Comparison of ENCODE assay signal across 29 cellular contexts in the genomic region with DNA sequence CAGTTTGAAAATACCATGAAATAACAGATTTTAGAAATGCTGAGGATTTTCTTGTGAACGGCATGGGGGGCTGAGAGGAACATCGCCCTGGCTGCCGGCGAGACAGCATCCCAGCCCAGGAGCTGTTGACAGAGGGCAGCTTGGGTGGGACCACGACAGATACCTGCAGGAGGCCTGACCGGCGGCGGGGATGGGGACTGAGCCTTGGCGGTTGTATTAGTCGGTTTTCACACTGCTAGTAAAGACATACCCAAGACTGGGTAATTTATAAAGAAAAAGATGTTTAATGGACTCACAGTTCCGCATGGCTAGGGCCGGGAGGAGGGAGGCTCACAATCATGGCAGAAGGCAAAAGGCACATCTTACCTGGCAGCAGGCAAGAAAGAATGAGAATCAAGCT.
"Had no signal": no experiment of that assay in that cellular context is flagged by ENCODE, and none has a peak within 500 bp of the region (broad histone marks: within the 10 kb centered on the region; RNA-seq: fewer than 3 reads in every experiment).

No MANE protein-coding gene starts in this region.

- H3K36me3 ChIP-seq: colonic mucosa, esophagus muscularis mucosa, gastroesophageal sphincter, heart left ventricle, neural progenitor cell, ovary, right lobe of liver, stomach, tibial artery had no signal

- H3K27ac ChIP-seq: colonic mucosa, esophagus muscularis mucosa, foreskin keratinocyte, gastroesophageal sphincter, heart left ventricle, hepatocyte, neural progenitor cell, ovary, right lobe of liver, skin epidermis, stomach, tibial artery had no signal

- H3K9me3 Mint-ChIP-seq: nephron, neural progenitor cell, type B pancreatic cell had no signal

- ATAC-seq: foreskin keratinocyte; gastroesophageal sphincter; heart left ventricle; left lobe of liver; naive thymus-derived CD4-positive, alpha-beta T cell; right lobe of liver had no signal

- H3K27me3 ChIP-seq: colonic mucosa, esophagus muscularis mucosa, foreskin keratinocyte, gastroesophageal sphincter, heart left ventricle, hepatocyte, neural progenitor cell, ovary, right lobe of liver, stomach had no signal

- H3K9me3 ChIP-seq: colonic mucosa, esophagus muscularis mucosa, gastroesophageal sphincter, heart left ventricle, ovary, right lobe of liver, stomach, tibial artery had no signal

- DNase-seq: caudate nucleus; cerebellar nuclear complex; colonic mucosa; dermis blood vessel endothelial cell; effector memory CD4-positive, alpha-beta T cell; foreskin keratinocyte; heart left ventricle; kidney; mesendoderm; midbrain; naive thymus-derived CD4-positive, alpha-beta T cell; nucleus accumbens; ovary; right lobe of liver; stimulated activated CD4-positive, alpha-beta T cell treated with anti-CD3 and anti-CD28 coated beads, Interleukin-15, amount 100 ng/mL, for 24 hours; stimulated activated CD4-positive, alpha-beta T cell treated with anti-CD3 and anti-CD28 coated beads, Interleukin-2, amount 100 ng/mL, for 48 hours; stimulated activated CD8-positive, alpha-beta memory T cell treated with anti-CD3 and anti-CD28 coated beads, Interleukin-4, amount 100 ng/mL, for 48 hours; stimulated activated naive CD4-positive, alpha-beta T cell treated with Interleukin-2 at 50 U/mL for 16 hours; stomach; tibial artery had no signal

- H3K4me3 ChIP-seq: colonic mucosa, esophagus muscularis mucosa, gastroesophageal sphincter, heart left ventricle, hepatocyte, neural progenitor cell, ovary, right lobe of liver, skin epidermis, stomach, tibial artery had no signal

- H3K4me3 Mint-ChIP-seq: naive thymus-derived CD4-positive, alpha-beta T cell; nephron; neural progenitor cell; type B pancreatic cell had no signal

- H3K27me3 Mint-ChIP-seq: naive thymus-derived CD4-positive, alpha-beta T cell; type B pancreatic cell had no signal

- H3K4me1 ChIP-seq: colonic mucosa, neural progenitor cell, right lobe of liver, tibial artery had no signal

- H3K36me3 Mint-ChIP-seq: neural progenitor cell, type B pancreatic cell had no signal

- H3K27ac Mint-ChIP-seq: nephron, neural progenitor cell, progenitor cell of endocrine pancreas, type B pancreatic cell had no signal
